ENCODE assay signal across 1 cellular context in genomic region chr10:123157210-123157609, GRCh38.
TF ChIP-seq lines count a peak whose summit lies in the region.

No MANE protein-coding gene starts in this region.

TF ChIP-seq in HepG2, 621 proteins besides CTCF, POLR2A, EP300 and RAD21 (continued from another document):
- TF ChIP-seq FUBP1 (CRISPR knock-in tag; IDR thresholded peaks at IDR 0.05; ENCODE audit: borderline replicate concordance) (no peak), SOX13 (IDR thresholded peaks at IDR 0.05) (no peak), SOX13 (CRISPR knock-in tag; conservative IDR thresholded peaks at IDR 0.05 in 1 of 2, IDR thresholded peaks at IDR 0.05 in 1 of 2) (peak in 1 of 2 experiments; percentile 29; a peak in 1 of 4 replicates), PHF21A (CRISPR knock-in tag; IDR thresholded peaks at IDR 0.05) (0 out of 2 replicates have a peak, but pooled peaks have one; percentile 41), SIX1 (CRISPR knock-in tag; IDR thresholded peaks at IDR 0.05; ENCODE audit: borderline replicate concordance) (peak; percentile 48; the same call in 1 of the 2 replicates), KMT2B (CRISPR knock-in tag; IDR thresholded peaks at IDR 0.05) (no peak), GLI4 (CRISPR knock-in tag; IDR thresholded peaks at IDR 0.05; ENCODE audit: borderline replicate concordance) (no peak), ZBTB26 (CRISPR knock-in tag; IDR thresholded peaks at IDR 0.05; ENCODE audit: borderline replicate concordance) (peak; percentile 99), CENPBD1 (CRISPR knock-in tag; IDR thresholded peaks at IDR 0.05; ENCODE audit: borderline replicate concordance, low read depth) (no peak), CEBPB (IDR thresholded peaks at IDR 0.05; ENCODE audit: borderline replicate concordance, low read depth, low read length) (peak; percentile 49; the same call in 1 of the 2 replicates), ZNF652 (CRISPR knock-in tag; IDR thresholded peaks at IDR 0.05; ENCODE audit: borderline replicate concordance, low read depth) (peak; percentile 22; the same call in 1 of the 2 replicates), YEATS4 (CRISPR knock-in tag; IDR thresholded peaks at IDR 0.05; ENCODE audit: borderline replicate concordance) (no peak), POLR2AphosphoS2 (IDR thresholded peaks at IDR 0.05; ENCODE audit: low read depth, low read length) (no peak), FOXP1 (IDR thresholded peaks at IDR 0.05) (no peak), FOXP1 (CRISPR knock-in tag; IDR thresholded peaks at IDR 0.05) (peak; percentile 45), ZNF543 (CRISPR knock-in tag; IDR thresholded peaks at IDR 0.05) (no peak), RARA (CRISPR knock-in tag; IDR thresholded peaks at IDR 0.05) (0 out of 2 replicates have a peak, but pooled peaks have one; percentile 8), MIER3 (CRISPR knock-in tag; IDR thresholded peaks at IDR 0.05; ENCODE audit: borderline replicate concordance) (0 out of 2 replicates have a peak, but pooled peaks have one; percentile 21), TBX2 (CRISPR knock-in tag; IDR thresholded peaks at IDR 0.05; ENCODE audit: borderline replicate concordance) (peak; percentile 31; the same call in 1 of the 2 replicates), SOX5 (CRISPR knock-in tag; IDR thresholded peaks at IDR 0.05; ENCODE audit: borderline replicate concordance) (peak; percentile 39; the same call in 1 of the 2 replicates)
- TF ChIP-seq, protein P1, sequence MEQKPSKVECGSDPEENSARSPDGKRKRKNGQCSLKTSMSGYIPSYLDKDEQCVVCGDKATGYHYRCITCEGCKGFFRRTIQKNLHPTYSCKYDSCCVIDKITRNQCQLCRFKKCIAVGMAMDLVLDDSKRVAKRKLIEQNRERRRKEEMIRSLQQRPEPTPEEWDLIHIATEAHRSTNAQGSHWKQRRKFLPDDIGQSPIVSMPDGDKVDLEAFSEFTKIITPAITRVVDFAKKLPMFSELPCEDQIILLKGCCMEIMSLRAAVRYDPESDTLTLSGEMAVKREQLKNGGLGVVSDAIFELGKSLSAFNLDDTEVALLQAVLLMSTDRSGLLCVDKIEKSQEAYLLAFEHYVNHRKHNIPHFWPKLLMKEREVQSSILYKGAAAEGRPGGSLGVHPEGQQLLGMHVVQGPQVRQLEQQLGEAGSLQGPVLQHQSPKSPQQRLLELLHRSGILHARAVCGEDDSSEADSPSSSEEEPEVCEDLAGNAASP (CRISPR knock-in tag; IDR thresholded peaks at IDR 0.05; ENCODE audit: borderline replicate concordance) = no peak
- TF ChIP-seq, protein P2, sequence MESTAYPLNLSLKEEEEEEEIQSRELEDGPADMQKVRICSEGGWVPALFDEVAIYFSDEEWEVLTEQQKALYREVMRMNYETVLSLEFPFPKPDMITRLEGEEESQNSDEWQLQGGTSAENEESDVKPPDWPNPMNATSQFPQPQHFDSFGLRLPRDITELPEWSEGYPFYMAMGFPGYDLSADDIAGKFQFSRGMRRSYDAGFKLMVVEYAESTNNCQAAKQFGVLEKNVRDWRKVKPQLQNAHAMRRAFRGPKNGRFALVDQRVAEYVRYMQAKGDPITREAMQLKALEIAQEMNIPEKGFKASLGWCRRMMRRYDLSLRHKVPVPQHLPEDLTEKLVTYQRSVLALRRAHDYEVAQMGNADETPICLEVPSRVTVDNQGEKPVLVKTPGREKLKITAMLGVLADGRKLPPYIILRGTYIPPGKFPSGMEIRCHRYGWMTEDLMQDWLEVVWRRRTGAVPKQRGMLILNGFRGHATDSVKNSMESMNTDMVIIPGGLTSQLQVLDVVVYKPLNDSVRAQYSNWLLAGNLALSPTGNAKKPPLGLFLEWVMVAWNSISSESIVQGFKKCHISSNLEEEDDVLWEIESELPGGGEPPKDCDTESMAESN (CRISPR knock-in tag; conservative IDR thresholded peaks at IDR 0.05) = 0 out of 2 replicates have a peak, but pooled peaks have one; percentile 41
